15 cellular contexts compared by ENCODE assay signal in genomic region chr3:149368201-149368849, GRCh38. TPM values are rescaled to one million over a fixed set of nuclear protein-coding genes. Genes with fewer than 3 reads are reported as not detected.
DNase-seq lines count a peak whose midpoint lies in the region; ATAC-seq and TF ChIP-seq lines count a peak whose summit lies in the region.
"Had no signal": no experiment of that assay in that cellular context is flagged by ENCODE, and none has a peak within 500 bp of the region (broad histone marks: within the 10 kb centered on the region; RNA-seq: fewer than 3 reads in every experiment).

No MANE protein-coding gene starts in this region.

- H3K4me3 ChIP-seq in Karpas-422 (ENCODE audit: low read length) (no peak overlapping the region), psoas muscle (no peak overlapping the region)
- H3K4me3 ChIP-seq: lower lobe of right lung had no signal

- no peak overlapping the region for H2AFZ ChIP-seq in Karpas-422 (ENCODE audit: low read length)

- WGBS in psoas muscle, 3 donors, result 85 to 89% (median 87%) methylated on average over 6 of the region's 6 CpGs

- H3K9me3 ChIP-seq in Karpas-422 (ENCODE audit: low read length) (no peaks in the 10 kb centered on the region), psoas muscle (no peaks in the 10 kb centered on the region)
- H3K9me3 ChIP-seq: lower lobe of right lung had no signal

- peak; percentile 84 for DNase-seq in HT-29 (ENCODE audit: low spot score)
- peak; percentile 31 for DNase-seq in kidney tubule cell (ENCODE audit: low spot score)
- no peak for DNase-seq in Karpas-422
- DNase-seq in cardiac septum (ENCODE audit: low spot score), result no peak
- no peak for DNase-seq in psoas muscle
- DNase-seq: activated naive CD8-positive, alpha-beta T cell treated with anti-CD3 and anti-CD28 coated beads for 36 hours; effector CD4-positive, alpha-beta T cell; GDM1; glutamatergic neuron; lower lobe of right lung had no signal

- H3K4me2 ChIP-seq in Karpas-422 (ENCODE audit: low read depth, low read length, poor library complexity, severe bottlenecking), result no peak overlapping the region

- H3K4me1 ChIP-seq in Karpas-422 (ENCODE audit: low read length), result no peaks in the 10 kb centered on the region
- peaks cover 15% of the 10 kb centered on the region for H3K4me1 ChIP-seq in psoas muscle

- ATAC-seq in HG03342 (IDR thresholded peaks at IDR 0.05; ENCODE audit: unreplicated experiment), result no peak
- ATAC-seq in psoas muscle, result no peak

- no peaks in the 10 kb centered on the region for H4K20me1 ChIP-seq in Karpas-422 (ENCODE audit: insufficient read depth, low read depth, low read length)

- no peaks in the 10 kb centered on the region for H3K9me2 ChIP-seq in Karpas-422 (replicated peaks; ENCODE audit: insufficient read depth, low read length)

- no peak overlapping the region for H3K9ac ChIP-seq in Karpas-422 (ENCODE audit: low read length)

- H3K36me3 ChIP-seq in Karpas-422 (ENCODE audit: insufficient read depth, low read length), result no peaks in the 10 kb centered on the region
- peaks cover 0 to 5% of the 10 kb centered on the region in 2 donors for H3K36me3 ChIP-seq in psoas muscle (ENCODE audit: insufficient read depth in 1 of 2, low read depth in 1 of 2)

- intact Hi-C loops in cardiac septum (cut with DNase I), result no loop called here
- intact Hi-C loops in psoas muscle (cut with DNase I), result no loop called here

- no peaks in the 10 kb centered on the region for H3K79me2 ChIP-seq in Karpas-422 (ENCODE audit: low read length)

- peak overlapping the region; percentile 93 for H3K27ac ChIP-seq in 22Rv1
- peak overlapping the region; percentile 55 for H3K27ac ChIP-seq in VCaP
- H3K27ac ChIP-seq in Karpas-422 (ENCODE audit: low read length), result no peak overlapping the region
- no peak overlapping the region for H3K27ac ChIP-seq in psoas muscle

- TF ChIP-seq CTCF in 22Rv1 (IDR thresholded peaks at IDR 0.05) (peak; percentile 36), VCaP (conservative IDR thresholded peaks at IDR 0.05) (no peak), psoas muscle (IDR thresholded peaks at IDR 0.05) (no peak)

- H3K27me3 ChIP-seq in Karpas-422 (ENCODE audit: low read length) (0 out of 2 replicates have a peak, but pooled peaks cover 4% of the 10 kb centered on the region), psoas muscle (ENCODE audit: insufficient read depth in 3 of 3, low read length in 2 of 3) (no peaks in the 10 kb centered on the region)

RNA-seq across cellular contexts. Expression of gene TM4SF1, which starts 9.1 kb away (rescaled TPM):
- total RNA-seq in HT-29 (2014; rRNA removed; shearing (Covaris generic)), result 348 and 369 TPM in 2 replicates
- total RNA-seq in Karpas-422 (2014; rRNA removed; shearing (Covaris generic); ENCODE audit: low replicate concordance), result not detected in 2 replicates
- 84.7 TPM for total RNA-seq in cardiac septum
- total RNA-seq in psoas muscle, result 10 to 100 TPM; 32.9 to 61.1 (median 51.3) TPM
- 10 to 100 TPM; 30.7 to 52.8 (median 44.2) TPM for polyA plus RNA-seq in psoas muscle
- total RNA-seq: activated CD8-positive, alpha-beta memory T cell treated with anti-CD3 and anti-CD28 coated beads for 36 hours; activated naive CD8-positive, alpha-beta T cell treated with anti-CD3 and anti-CD28 coated beads for 36 hours; T-helper 2 cell treated with Interferon-gamma antibody and Interleukin-4, amounts not matched to agents 100 ng/mL and 5 ng/mL, for 36 hours had no signal

RNA-seq across cellular contexts. Expression of gene TM4SF18, which starts 34.9 kb away (rescaled TPM):
- total RNA-seq in HT-29 (2014; rRNA removed; shearing (Covaris generic)), result 0.29 TPM in 1 of 2 replicates, not detected in the other
- not detected in 2 replicates for total RNA-seq in Karpas-422 (2014; rRNA removed; shearing (Covaris generic); ENCODE audit: low replicate concordance)
- total RNA-seq in cardiac septum, result 4.1 TPM
- 1 to 10 TPM; 1.8 to 7.7 (median 4.5) TPM for total RNA-seq in psoas muscle
- 1 to 10 TPM; 2.7 to 4.6 (median 3.4) TPM for polyA plus RNA-seq in psoas muscle
- total RNA-seq: activated CD8-positive, alpha-beta memory T cell treated with anti-CD3 and anti-CD28 coated beads for 36 hours; activated naive CD8-positive, alpha-beta T cell treated with anti-CD3 and anti-CD28 coated beads for 36 hours; T-helper 2 cell treated with Interferon-gamma antibody and Interleukin-4, amounts not matched to agents 100 ng/mL and 5 ng/mL, for 36 hours had no signal

Comparison
In these comparisons a context has a peak if more than half of its experiments do, and no peak if none do; other contexts are left out.
1. H3K27ac ChIP-seq: peak in 22Rv1 (single experiment) and VCaP (single experiment); none in Karpas-422 (single experiment) and psoas muscle (single experiment).
2. DNase-seq: peak in HT-29 (single experiment) and kidney tubule cell (single experiment); none in Karpas-422 (single experiment), cardiac septum (single experiment) and psoas muscle (0 of 2).
3. RNA of gene TM4SF1, which starts 9.1 kb away (total RNA-seq): 348 to 369 TPM in HT-29, 84.7 TPM in cardiac septum (single experiment) and 32.9 to 61.1 TPM in psoas muscle; not detected in Karpas-422; every median in the first group is over 10 times any median in the second.